Comparison of ENCODE assay signal across 1 cellular context in the genomic region with DNA sequence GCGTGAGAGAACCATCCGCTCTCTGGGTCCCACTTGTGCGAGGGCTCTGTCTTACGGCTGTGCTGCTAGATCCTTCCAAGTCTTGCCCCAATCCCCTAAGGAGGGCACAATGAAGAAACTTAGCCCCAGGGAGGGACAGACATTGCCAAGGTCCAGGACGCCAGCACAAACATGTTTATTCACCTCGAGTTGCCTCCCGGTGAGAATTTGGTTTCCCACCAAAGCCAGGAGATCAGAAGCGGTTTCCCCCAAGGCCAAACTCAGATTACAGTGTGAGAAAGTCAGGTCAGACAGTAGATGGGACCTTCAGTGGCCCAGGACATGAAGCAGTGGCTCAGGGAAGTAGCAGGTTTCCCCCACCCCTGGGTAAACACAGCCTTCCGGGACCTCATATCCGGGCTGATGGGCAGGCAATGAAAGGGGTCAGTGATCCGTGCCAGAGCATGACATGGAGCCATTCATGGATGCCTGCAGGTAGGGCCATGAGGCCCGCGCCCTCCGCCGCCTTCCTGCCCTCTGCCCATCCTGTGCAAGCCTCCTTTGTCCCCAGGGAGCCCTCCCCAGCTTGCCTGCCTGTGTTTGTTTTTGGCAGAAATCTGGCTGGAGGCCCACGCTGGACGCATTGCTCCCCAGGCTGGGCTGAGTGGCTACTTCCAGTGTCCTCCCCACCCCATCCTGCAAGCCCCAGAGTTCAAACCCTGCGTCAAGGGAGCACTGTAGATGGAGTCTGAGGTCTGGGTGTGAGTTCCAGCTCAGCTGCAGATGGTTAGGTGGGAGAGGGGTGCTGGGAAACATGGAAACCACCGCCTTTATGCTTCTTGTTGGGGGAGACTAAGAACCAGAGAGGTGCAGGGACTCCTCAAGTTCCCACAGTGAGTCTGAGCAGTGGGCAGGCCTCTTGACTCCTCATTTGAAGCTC.
TF ChIP-seq lines count a peak whose summit lies in the region.

No MANE protein-coding gene starts in this region.

TF ChIP-seq in HepG2, 621 proteins besides CTCF, POLR2A, EP300 and RAD21 (continued from another document and continues in another):
- TF ChIP-seq FOXP1 (IDR thresholded peaks at IDR 0.05) (no peak), FOXP1 (CRISPR knock-in tag; IDR thresholded peaks at IDR 0.05) (peak; percentile 84), ZNF607 (CRISPR knock-in tag; IDR thresholded peaks at IDR 0.05; ENCODE audit: borderline replicate concordance) (peak; percentile 73; the same call in 1 of the 2 replicates), HES4 (CRISPR knock-in tag; IDR thresholded peaks at IDR 0.05; ENCODE audit: borderline replicate concordance) (0 out of 2 replicates have a peak, but pooled peaks have one; percentile 71), MYC (CRISPR knock-in tag; IDR thresholded peaks at IDR 0.05; ENCODE audit: borderline replicate concordance) (peak; percentile 97), BHLHE40 (IDR thresholded peaks at IDR 0.05; ENCODE audit: low read length) (no peak), LCORL (IDR thresholded peaks at IDR 0.05) (no peak; the same call in 1 of the 2 replicates), LCORL (CRISPR knock-in tag; IDR thresholded peaks at IDR 0.05) (peak; percentile 98), MBNL3 (CRISPR knock-in tag; conservative IDR thresholded peaks at IDR 0.05) (no peak), ZNF263 (CRISPR knock-in tag; IDR thresholded peaks at IDR 0.05) (peak; percentile 95), PRPF4 (IDR thresholded peaks at IDR 0.05; ENCODE audit: low read depth, low read length, poor library complexity, severe bottlenecking) (no peak), GATAD2A (CRISPR knock-in tag; IDR thresholded peaks at IDR 0.05) (peak; percentile 99), GABPA (IDR thresholded peaks at IDR 0.05; ENCODE audit: low read depth, low read length) (peak; percentile 55), GABPA (CRISPR knock-in tag; IDR thresholded peaks at IDR 0.05; ENCODE audit: low read depth) (peak; percentile 90), KLF13 (CRISPR knock-in tag; IDR thresholded peaks at IDR 0.05) (0 out of 2 replicates have a peak, but pooled peaks have one; percentile 25), PITX1 (CRISPR knock-in tag; IDR thresholded peaks at IDR 0.05) (peak; percentile 95), ZNF136 (CRISPR knock-in tag; IDR thresholded peaks at IDR 0.05; ENCODE audit: low read depth) (peak; percentile 97; the same call in 1 of the 2 replicates), DNMT1 (CRISPR knock-in tag; IDR thresholded peaks at IDR 0.05) (peak; percentile 61; the same call in 1 of the 2 replicates), ZNF251 (CRISPR knock-in tag; IDR thresholded peaks at IDR 0.05) (peak; percentile 95; the same call in 1 of the 2 replicates), ISL2 (CRISPR knock-in tag; IDR thresholded peaks at IDR 0.05) (peak; percentile 92), TP53 (CRISPR knock-in tag; conservative IDR thresholded peaks at IDR 0.05) (0 out of 2 replicates have a peak, but pooled peaks have one; percentile 33), DNMT3B (CRISPR knock-in tag; conservative IDR thresholded peaks at IDR 0.05) (0 out of 2 replicates have a peak, but pooled peaks have one; percentile 47), ZNF773 (CRISPR knock-in tag; IDR thresholded peaks at IDR 0.05; ENCODE audit: borderline replicate concordance) (no peak), MAF1 (CRISPR knock-in tag; IDR thresholded peaks at IDR 0.05; ENCODE audit: borderline replicate concordance) (peak; percentile 57; the same call in 1 of the 2 replicates), ZNF615 (CRISPR knock-in tag; IDR thresholded peaks at IDR 0.05; ENCODE audit: borderline replicate concordance) (peak; percentile 83; the same call in 1 of the 2 replicates), NFIC (IDR thresholded peaks at IDR 0.05; ENCODE audit: low read length) (peak; percentile 90), ZNF598 (CRISPR knock-in tag; IDR thresholded peaks at IDR 0.05; ENCODE audit: borderline replicate concordance) (peak; percentile 95; the same call in 1 of the 2 replicates), ZNF468 (CRISPR knock-in tag; IDR thresholded peaks at IDR 0.05) (no peak)
- TF ChIP-seq, protein P1, sequence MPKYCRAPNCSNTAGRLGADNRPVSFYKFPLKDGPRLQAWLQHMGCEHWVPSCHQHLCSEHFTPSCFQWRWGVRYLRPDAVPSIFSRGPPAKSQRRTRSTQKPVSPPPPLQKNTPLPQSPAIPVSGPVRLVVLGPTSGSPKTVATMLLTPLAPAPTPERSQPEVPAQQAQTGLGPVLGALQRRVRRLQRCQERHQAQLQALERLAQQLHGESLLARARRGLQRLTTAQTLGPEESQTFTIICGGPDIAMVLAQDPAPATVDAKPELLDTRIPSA (CRISPR knock-in tag; IDR thresholded peaks at IDR 0.05; ENCODE audit: borderline replicate concordance), result no peak
- TF ChIP-seq, protein P2, sequence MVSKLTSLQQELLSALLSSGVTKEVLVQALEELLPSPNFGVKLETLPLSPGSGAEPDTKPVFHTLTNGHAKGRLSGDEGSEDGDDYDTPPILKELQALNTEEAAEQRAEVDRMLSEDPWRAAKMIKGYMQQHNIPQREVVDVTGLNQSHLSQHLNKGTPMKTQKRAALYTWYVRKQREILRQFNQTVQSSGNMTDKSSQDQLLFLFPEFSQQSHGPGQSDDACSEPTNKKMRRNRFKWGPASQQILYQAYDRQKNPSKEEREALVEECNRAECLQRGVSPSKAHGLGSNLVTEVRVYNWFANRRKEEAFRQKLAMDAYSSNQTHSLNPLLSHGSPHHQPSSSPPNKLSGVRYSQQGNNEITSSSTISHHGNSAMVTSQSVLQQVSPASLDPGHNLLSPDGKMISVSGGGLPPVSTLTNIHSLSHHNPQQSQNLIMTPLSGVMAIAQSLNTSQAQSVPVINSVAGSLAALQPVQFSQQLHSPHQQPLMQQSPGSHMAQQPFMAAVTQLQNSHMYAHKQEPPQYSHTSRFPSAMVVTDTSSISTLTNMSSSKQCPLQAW (CRISPR knock-in tag; IDR thresholded peaks at IDR 0.05), result peak; percentile 97
- TF ChIP-seq, protein P3, sequence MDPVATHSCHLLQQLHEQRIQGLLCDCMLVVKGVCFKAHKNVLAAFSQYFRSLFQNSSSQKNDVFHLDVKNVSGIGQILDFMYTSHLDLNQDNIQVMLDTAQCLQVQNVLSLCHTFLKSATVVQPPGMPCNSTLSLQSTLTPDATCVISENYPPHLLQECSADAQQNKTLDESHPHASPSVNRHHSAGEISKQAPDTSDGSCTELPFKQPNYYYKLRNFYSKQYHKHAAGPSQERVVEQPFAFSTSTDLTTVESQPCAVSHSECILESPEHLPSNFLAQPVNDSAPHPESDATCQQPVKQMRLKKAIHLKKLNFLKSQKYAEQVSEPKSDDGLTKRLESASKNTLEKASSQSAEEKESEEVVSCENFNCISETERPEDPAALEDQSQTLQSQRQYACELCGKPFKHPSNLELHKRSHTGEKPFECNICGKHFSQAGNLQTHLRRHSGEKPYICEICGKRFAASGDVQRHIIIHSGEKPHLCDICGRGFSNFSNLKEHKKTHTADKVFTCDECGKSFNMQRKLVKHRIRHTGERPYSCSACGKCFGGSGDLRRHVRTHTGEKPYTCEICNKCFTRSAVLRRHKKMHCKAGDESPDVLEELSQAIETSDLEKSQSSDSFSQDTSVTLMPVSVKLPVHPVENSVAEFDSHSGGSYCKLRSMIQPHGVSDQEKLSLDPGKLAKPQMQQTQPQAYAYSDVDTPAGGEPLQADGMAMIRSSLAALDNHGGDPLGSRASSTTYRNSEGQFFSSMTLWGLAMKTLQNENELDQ (CRISPR knock-in tag; IDR thresholded peaks at IDR 0.05; ENCODE audit: borderline replicate concordance), result no peak
- TF ChIP-seq, protein P4, sequence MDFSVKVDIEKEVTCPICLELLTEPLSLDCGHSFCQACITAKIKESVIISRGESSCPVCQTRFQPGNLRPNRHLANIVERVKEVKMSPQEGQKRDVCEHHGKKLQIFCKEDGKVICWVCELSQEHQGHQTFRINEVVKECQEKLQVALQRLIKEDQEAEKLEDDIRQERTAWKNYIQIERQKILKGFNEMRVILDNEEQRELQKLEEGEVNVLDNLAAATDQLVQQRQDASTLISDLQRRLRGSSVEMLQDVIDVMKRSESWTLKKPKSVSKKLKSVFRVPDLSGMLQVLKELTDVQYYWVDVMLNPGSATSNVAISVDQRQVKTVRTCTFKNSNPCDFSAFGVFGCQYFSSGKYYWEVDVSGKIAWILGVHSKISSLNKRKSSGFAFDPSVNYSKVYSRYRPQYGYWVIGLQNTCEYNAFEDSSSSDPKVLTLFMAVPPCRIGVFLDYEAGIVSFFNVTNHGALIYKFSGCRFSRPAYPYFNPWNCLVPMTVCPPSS (IDR thresholded peaks at IDR 0.05), result no peak
- TF ChIP-seq, protein P5, sequence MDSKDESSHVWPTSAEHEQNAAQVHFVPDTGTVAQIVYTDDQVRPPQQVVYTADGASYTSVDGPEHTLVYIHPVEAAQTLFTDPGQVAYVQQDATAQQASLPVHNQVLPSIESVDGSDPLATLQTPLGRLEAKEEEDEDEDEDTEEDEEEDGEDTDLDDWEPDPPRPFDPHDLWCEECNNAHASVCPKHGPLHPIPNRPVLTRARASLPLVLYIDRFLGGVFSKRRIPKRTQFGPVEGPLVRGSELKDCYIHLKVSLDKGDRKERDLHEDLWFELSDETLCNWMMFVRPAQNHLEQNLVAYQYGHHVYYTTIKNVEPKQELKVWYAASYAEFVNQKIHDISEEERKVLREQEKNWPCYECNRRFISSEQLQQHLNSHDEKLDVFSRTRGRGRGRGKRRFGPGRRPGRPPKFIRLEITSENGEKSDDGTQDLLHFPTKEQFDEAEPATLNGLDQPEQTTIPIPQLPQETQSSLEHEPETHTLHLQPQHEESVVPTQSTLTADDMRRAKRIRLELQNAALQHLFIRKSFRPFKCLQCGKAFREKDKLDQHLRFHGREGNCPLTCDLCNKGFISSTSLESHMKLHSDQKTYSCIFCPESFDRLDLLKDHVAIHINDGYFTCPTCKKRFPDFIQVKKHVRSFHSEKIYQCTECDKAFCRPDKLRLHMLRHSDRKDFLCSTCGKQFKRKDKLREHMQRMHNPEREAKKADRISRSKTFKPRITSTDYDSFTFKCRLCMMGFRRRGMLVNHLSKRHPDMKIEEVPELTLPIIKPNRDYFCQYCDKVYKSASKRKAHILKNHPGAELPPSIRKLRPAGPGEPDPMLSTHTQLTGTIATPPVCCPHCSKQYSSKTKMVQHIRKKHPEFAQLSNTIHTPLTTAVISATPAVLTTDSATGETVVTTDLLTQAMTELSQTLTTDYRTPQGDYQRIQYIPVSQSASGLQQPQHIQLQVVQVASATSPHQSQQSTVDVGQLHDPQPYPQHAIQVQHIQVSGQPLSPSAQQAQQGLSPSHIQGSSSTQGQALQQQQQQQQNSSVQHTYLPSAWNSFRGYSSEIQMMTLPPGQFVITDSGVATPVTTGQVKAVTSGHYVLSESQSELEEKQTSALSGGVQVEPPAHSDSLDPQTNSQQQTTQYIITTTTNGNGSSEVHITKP (CRISPR knock-in tag; IDR thresholded peaks at IDR 0.05; ENCODE audit: low read depth), result peak; percentile 87
- TF ChIP-seq, protein P6, sequence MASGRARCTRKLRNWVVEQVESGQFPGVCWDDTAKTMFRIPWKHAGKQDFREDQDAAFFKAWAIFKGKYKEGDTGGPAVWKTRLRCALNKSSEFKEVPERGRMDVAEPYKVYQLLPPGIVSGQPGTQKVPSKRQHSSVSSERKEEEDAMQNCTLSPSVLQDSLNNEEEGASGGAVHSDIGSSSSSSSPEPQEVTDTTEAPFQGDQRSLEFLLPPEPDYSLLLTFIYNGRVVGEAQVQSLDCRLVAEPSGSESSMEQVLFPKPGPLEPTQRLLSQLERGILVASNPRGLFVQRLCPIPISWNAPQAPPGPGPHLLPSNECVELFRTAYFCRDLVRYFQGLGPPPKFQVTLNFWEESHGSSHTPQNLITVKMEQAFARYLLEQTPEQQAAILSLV (CRISPR knock-in tag; IDR thresholded peaks at IDR 0.05; ENCODE audit: borderline replicate concordance), result peak; percentile 98
- TF ChIP-seq, protein P7, sequence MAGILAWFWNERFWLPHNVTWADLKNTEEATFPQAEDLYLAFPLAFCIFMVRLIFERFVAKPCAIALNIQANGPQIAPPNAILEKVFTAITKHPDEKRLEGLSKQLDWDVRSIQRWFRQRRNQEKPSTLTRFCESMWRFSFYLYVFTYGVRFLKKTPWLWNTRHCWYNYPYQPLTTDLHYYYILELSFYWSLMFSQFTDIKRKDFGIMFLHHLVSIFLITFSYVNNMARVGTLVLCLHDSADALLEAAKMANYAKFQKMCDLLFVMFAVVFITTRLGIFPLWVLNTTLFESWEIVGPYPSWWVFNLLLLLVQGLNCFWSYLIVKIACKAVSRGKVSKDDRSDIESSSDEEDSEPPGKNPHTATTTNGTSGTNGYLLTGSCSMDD (CRISPR knock-in tag; IDR thresholded peaks at IDR 0.05), result no peak
- TF ChIP-seq, protein P8, sequence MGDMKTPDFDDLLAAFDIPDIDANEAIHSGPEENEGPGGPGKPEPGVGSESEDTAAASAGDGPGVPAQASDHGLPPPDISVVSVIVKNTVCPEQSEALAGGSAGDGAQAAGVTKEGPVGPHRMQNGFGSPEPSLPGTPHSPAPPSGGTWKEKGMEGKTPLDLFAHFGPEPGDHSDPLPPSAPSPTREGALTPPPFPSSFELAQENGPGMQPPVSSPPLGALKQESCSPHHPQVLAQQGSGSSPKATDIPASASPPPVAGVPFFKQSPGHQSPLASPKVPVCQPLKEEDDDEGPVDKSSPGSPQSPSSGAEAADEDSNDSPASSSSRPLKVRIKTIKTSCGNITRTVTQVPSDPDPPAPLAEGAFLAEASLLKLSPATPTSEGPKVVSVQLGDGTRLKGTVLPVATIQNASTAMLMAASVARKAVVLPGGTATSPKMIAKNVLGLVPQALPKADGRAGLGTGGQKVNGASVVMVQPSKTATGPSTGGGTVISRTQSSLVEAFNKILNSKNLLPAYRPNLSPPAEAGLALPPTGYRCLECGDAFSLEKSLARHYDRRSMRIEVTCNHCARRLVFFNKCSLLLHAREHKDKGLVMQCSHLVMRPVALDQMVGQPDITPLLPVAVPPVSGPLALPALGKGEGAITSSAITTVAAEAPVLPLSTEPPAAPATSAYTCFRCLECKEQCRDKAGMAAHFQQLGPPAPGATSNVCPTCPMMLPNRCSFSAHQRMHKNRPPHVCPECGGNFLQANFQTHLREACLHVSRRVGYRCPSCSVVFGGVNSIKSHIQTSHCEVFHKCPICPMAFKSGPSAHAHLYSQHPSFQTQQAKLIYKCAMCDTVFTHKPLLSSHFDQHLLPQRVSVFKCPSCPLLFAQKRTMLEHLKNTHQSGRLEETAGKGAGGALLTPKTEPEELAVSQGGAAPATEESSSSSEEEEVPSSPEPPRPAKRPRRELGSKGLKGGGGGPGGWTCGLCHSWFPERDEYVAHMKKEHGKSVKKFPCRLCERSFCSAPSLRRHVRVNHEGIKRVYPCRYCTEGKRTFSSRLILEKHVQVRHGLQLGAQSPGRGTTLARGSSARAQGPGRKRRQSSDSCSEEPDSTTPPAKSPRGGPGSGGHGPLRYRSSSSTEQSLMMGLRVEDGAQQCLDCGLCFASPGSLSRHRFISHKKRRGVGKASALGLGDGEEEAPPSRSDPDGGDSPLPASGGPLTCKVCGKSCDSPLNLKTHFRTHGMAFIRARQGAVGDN (CRISPR knock-in tag; IDR thresholded peaks at IDR 0.05), result peak; percentile 99
- TF ChIP-seq, protein P9, sequence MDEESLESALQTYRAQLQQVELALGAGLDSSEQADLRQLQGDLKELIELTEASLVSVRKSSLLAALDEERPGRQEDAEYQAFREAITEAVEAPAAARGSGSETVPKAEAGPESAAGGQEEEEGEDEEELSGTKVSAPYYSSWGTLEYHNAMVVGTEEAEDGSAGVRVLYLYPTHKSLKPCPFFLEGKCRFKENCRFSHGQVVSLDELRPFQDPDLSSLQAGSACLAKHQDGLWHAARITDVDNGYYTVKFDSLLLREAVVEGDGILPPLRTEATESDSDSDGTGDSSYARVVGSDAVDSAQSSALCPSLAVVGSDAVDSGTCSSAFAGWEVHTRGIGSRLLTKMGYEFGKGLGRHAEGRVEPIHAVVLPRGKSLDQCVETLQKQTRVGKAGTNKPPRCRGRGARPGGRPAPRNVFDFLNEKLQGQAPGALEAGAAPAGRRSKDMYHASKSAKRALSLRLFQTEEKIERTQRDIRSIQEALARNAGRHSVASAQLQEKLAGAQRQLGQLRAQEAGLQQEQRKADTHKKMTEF (CRISPR knock-in tag; IDR thresholded peaks at IDR 0.05), result peak; percentile 99
- TF ChIP-seq, protein P10, sequence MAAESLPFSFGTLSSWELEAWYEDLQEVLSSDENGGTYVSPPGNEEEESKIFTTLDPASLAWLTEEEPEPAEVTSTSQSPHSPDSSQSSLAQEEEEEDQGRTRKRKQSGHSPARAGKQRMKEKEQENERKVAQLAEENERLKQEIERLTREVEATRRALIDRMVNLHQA (CRISPR knock-in tag; IDR thresholded peaks at IDR 0.05), result 0 out of 2 replicates have a peak, but pooled peaks have one; percentile 61
